In genomic region chr4:70759126-70759525, GRCh38 we compare ENCODE assay signal across 23 cellular contexts. TPM values are rescaled to one million over a fixed set of nuclear protein-coding genes. Genes with fewer than 3 reads are reported as not detected.
A peak's percentile ranks its signal among the peaks of the same experiment; 100 is the strongest.
DNase-seq lines count a peak whose midpoint lies in the region; ATAC-seq lines count a peak whose summit lies in the region.
"Had no signal": no experiment of that assay in that cellular context is flagged by ENCODE, and none has a peak within 500 bp of the region (broad histone marks: within the 10 kb centered on the region; RNA-seq: fewer than 3 reads in every experiment).

No MANE protein-coding gene starts in this region.

- no peak overlapping the region for H3K23ac ChIP-seq in neuronal stem cell (ENCODE audit: low read depth, low read length, poor library complexity)

- H3K4me3 ChIP-seq in neuronal stem cell (ENCODE audit: low read length in 2 of 2), result no peak overlapping the region
- H3K4me3 ChIP-seq: BLaER1 treated with 17β-estradiol and CSF1 and Interleukin-3, amounts not matched to agents 10 nM and 100 nM; MG63; transverse colon had no signal

- ATAC-seq in activated T-helper 17 cell treated with anti-CD3 and anti-CD28 coated beads, Interleukin-2, amount 50 U/mL, for 72 hours (replicated peaks), result no peak
- ATAC-seq in naive thymus-derived CD8-positive, alpha-beta T cell, result no peak
- ATAC-seq: stimulated activated naive CD8-positive, alpha-beta T cell treated with anti-CD3 and anti-CD28 coated beads, Interleukin-15, Interleukin-2, amounts not matched to agents 100 U/mL and 50 U/mL, for 24 hours had no signal

- H2AK5ac ChIP-seq in neuronal stem cell (ENCODE audit: low read depth, low read length), result no peak overlapping the region

- H3K9me3 ChIP-seq in neuronal stem cell (replicated peaks in 1 of 2; ENCODE audit: control insufficient read depth in 2 of 2, insufficient read depth in 1 of 2, low read depth in 1 of 2, low read length in 2 of 2), result peaks cover 0 to 6% of the 10 kb centered on the region in 2 donors
- H3K9me3 ChIP-seq: heart right ventricle, MG63, transverse colon had no signal

- H3K79me1 ChIP-seq in neuronal stem cell (ENCODE audit: low read depth, low read length), result no peaks in the 10 kb centered on the region

- no peak overlapping the region for H4K8ac ChIP-seq in neuronal stem cell (ENCODE audit: low read depth, low read length)

- H3K4ac ChIP-seq in neuronal stem cell (ENCODE audit: low read length), result no peak overlapping the region

- no peak overlapping the region for H3K14ac ChIP-seq in neuronal stem cell (ENCODE audit: low read length)

- peaks cover 13% of the 10 kb centered on the region for H3K4me1 Mint-ChIP-seq in T-helper 2 cell treated with Interferon-gamma antibody and Interleukin-4, amounts not matched to agents 5 μg/mL and 100 μg/mL, for 36 hours (ENCODE audit: low read depth)
- peaks cover 13% of the 10 kb centered on the region for H3K4me1 Mint-ChIP-seq in activated T-helper 17 cell treated with anti-CD3 and anti-CD28 coated beads, Interleukin-2, amount 50 U/mL, for 72 hours
- peaks cover 13 to 30% (median 22%) of the 10 kb centered on the region in 4 donors for H3K4me1 Mint-ChIP-seq in naive thymus-derived CD8-positive, alpha-beta T cell

- no peak overlapping the region for H2AFZ ChIP-seq in neuronal stem cell (ENCODE audit: low read length)

- H3K27me3 ChIP-seq in neuronal stem cell (ENCODE audit: control insufficient read depth in 3 of 3, insufficient read depth in 3 of 3, low read depth in 1 of 3, low read length in 3 of 3), result no peaks in the 10 kb centered on the region
- H3K27me3 ChIP-seq: BLaER1 treated with 17β-estradiol and CSF1 and Interleukin-3, amounts not matched to agents 10 nM and 100 nM; heart right ventricle; MG63; transverse colon had no signal

- peaks cover 1% of the 10 kb centered on the region for H3K36me3 Mint-ChIP-seq in T-helper 2 cell treated with Interferon-gamma antibody and Interleukin-4, amounts not matched to agents 5 μg/mL and 100 μg/mL, for 36 hours (ENCODE audit: low read depth)
- peaks cover 12% of the 10 kb centered on the region for H3K36me3 Mint-ChIP-seq in activated T-helper 17 cell treated with anti-CD3 and anti-CD28 coated beads, Interleukin-2, amount 50 U/mL, for 72 hours (ENCODE audit: low read depth)
- peaks cover 12 to 16% (median 13%) of the 10 kb centered on the region in 3 donors for H3K36me3 Mint-ChIP-seq in naive thymus-derived CD8-positive, alpha-beta T cell

- H3K27ac Mint-ChIP-seq in T-helper 2 cell treated with Interferon-gamma antibody and Interleukin-4, amounts not matched to agents 5 μg/mL and 100 μg/mL, for 36 hours, result no peak overlapping the region
- H3K27ac Mint-ChIP-seq in activated T-helper 17 cell treated with anti-CD3 and anti-CD28 coated beads, Interleukin-2, amount 50 U/mL, for 72 hours, result no peak overlapping the region
- H3K27ac Mint-ChIP-seq in naive thymus-derived CD8-positive, alpha-beta T cell, result peak overlapping the region in 3 of 10 donors; percentile 19 to 39 (median 20)
- H3K27ac Mint-ChIP-seq: T-helper 1 cell treated with Interleukin-12 subunit alpha and Interleukin-12 subunit beta and Interleukin-4 antibody, amounts not matched to agents 30 μg/mL and 1 μg/mL, for 36 hours had no signal

- no peak overlapping the region for H2BK12ac ChIP-seq in neuronal stem cell (ENCODE audit: low read length)

- H3K9me3 Mint-ChIP-seq in T-helper 2 cell treated with Interferon-gamma antibody and Interleukin-4, amounts not matched to agents 5 μg/mL and 100 μg/mL, for 36 hours, result no peaks in the 10 kb centered on the region
- H3K9me3 Mint-ChIP-seq in activated T-helper 17 cell treated with anti-CD3 and anti-CD28 coated beads, Interleukin-2, amount 50 U/mL, for 72 hours, result no peaks in the 10 kb centered on the region
- peaks cover 0 to 3% (median 0%) of the 10 kb centered on the region in 9 donors for H3K9me3 Mint-ChIP-seq in naive thymus-derived CD8-positive, alpha-beta T cell
- H3K9me3 Mint-ChIP-seq: T-helper 1 cell treated with Interleukin-12 subunit alpha and Interleukin-12 subunit beta and Interleukin-4 antibody, amounts not matched to agents 30 μg/mL and 1 μg/mL, for 36 hours had no signal

- H3K27me3 Mint-ChIP-seq in T-helper 2 cell treated with Interferon-gamma antibody and Interleukin-4, amounts not matched to agents 5 μg/mL and 100 μg/mL, for 36 hours (ENCODE audit: low read depth), result no peaks in the 10 kb centered on the region
- H3K27me3 Mint-ChIP-seq in activated T-helper 17 cell treated with anti-CD3 and anti-CD28 coated beads, Interleukin-2, amount 50 U/mL, for 72 hours, result no peaks in the 10 kb centered on the region
- no peaks in the 10 kb centered on the region for H3K27me3 Mint-ChIP-seq in naive thymus-derived CD8-positive, alpha-beta T cell

- H3K27ac ChIP-seq in neuronal stem cell (replicated peaks; ENCODE audit: low read length), result no peak overlapping the region
- H3K27ac ChIP-seq: 22Rv1; BLaER1 treated with 17β-estradiol and CSF1 and Interleukin-3, amounts not matched to agents 10 nM and 100 nM; transverse colon had no signal

- H2BK5ac ChIP-seq in neuronal stem cell (ENCODE audit: low read length), result no peak overlapping the region

- no peak overlapping the region for H3K18ac ChIP-seq in neuronal stem cell (ENCODE audit: low read length)

- H4K91ac ChIP-seq in neuronal stem cell (ENCODE audit: low read depth, low read length, poor library complexity), result no peak overlapping the region

- POLR2A ChIA-PET in naive thymus-derived CD8-positive, alpha-beta T cell (lab: Charles Lee), result interaction anchor here (1.2 to 1.4 kb wide), 2 partner anchors 10 to 80 kb away, joined by 3 to 6 read pairs; partner anchors contain the start of gene GRSF1

- H2BK15ac ChIP-seq in neuronal stem cell (ENCODE audit: low read length), result no peak overlapping the region

- H3K9ac ChIP-seq in neuronal stem cell (ENCODE audit: low read depth, low read length, poor library complexity), result no peak overlapping the region
- H3K9ac ChIP-seq: BLaER1 treated with 17β-estradiol and CSF1 and Interleukin-3, amounts not matched to agents 10 nM and 100 nM had no signal

- DNase-seq in T-helper 2 cell treated with Interferon-gamma antibody and Interleukin-4, amounts not matched to agents 5 μg/mL and 100 μg/mL, for 36 hours (ENCODE audit: low spot score), result no peak
- no peak for DNase-seq in T-helper 2 cell
- DNase-seq in EH (ENCODE audit: low read depth), result peak; percentile 35
- no peak for DNase-seq in naive thymus-derived CD8-positive, alpha-beta T cell
- DNase-seq in glomerular visceral epithelial cell (ENCODE audit: extremely low spot score), result no peak
- DNase-seq in neuronal stem cell (ENCODE audit: low spot score), result no peak
- DNase-seq in EL, result no peak
- DNase-seq: activated effector memory CD4-positive, alpha-beta T cell treated with Interleukin-2 at 50 U/mL for 16 hours; DMS 273 treated with DMSO at 0.1 percent for 48 hours; effector memory CD4-positive, alpha-beta T cell; GF-D8; heart right ventricle; MG63; NCI-H146; NCI-H748 treated with DMSO at 0.1 percent for 48 hours; posterior cingulate gyrus; stimulated activated CD4-positive, alpha-beta T cell treated with anti-CD3 and anti-CD28 coated beads, Interleukin-1b, Interleukin-23, amount 100 ng/mL, for 48 hours; stimulated activated naive CD8-positive, alpha-beta T cell treated with anti-CD3 and anti-CD28 coated beads, Interleukin-15, Interleukin-2, amounts not matched to agents 100 U/mL and 50 U/mL, for 24 hours; transverse colon had no signal

- H3K4me3 Mint-ChIP-seq in T-helper 2 cell treated with Interferon-gamma antibody and Interleukin-4, amounts not matched to agents 5 μg/mL and 100 μg/mL, for 36 hours, result peak overlapping the region; percentile 31
- H3K4me3 Mint-ChIP-seq in activated T-helper 17 cell treated with anti-CD3 and anti-CD28 coated beads, Interleukin-2, amount 50 U/mL, for 72 hours, result peak overlapping the region; percentile 32
- peak overlapping the region in 6 of 10 donors; percentile 1 to 48 (median 42) for H3K4me3 Mint-ChIP-seq in naive thymus-derived CD8-positive, alpha-beta T cell
- H3K4me3 Mint-ChIP-seq: T-helper 1 cell treated with Interleukin-12 subunit alpha and Interleukin-12 subunit beta and Interleukin-4 antibody, amounts not matched to agents 30 μg/mL and 1 μg/mL, for 36 hours had no signal

- no CpG with 5 or more reads among the region's 1 CpG for WGBS in neuronal stem cell (ENCODE audit: extremely low coverage in 2 of 2, insufficient read length in 2 of 2, insufficient replicate concordance in 1 of 2), 2 donors

- no peaks in the 10 kb centered on the region for H3K4me1 ChIP-seq in neuronal stem cell (ENCODE audit: control insufficient read depth in 2 of 2, insufficient read depth in 1 of 2, low read depth in 1 of 2, low read length in 2 of 2)

- H3K36me3 ChIP-seq in neuronal stem cell (replicated peaks in 1 of 2; ENCODE audit: control insufficient read depth in 2 of 2, insufficient read depth in 2 of 2, low read length in 2 of 2), result peaks cover 0 to 53% of the 10 kb centered on the region in 2 donors

- no peak overlapping the region for H3K4me2 ChIP-seq in neuronal stem cell (ENCODE audit: insufficient read depth, low read length, poor library complexity, severe bottlenecking)
- H3K4me2 ChIP-seq: BLaER1 treated with 17β-estradiol and CSF1 and Interleukin-3, amounts not matched to agents 10 nM and 100 nM had no signal

- no peak overlapping the region for H2BK120ac ChIP-seq in neuronal stem cell (ENCODE audit: low read depth, low read length)

RNA-seq across cellular contexts. Expression of gene RUFY3, which starts 37.4 kb away (rescaled TPM):
- 10 to 100 TPM; 14.1 to 14.9 TPM for total RNA-seq in activated T-helper 17 cell treated with anti-CD3 and anti-CD28 coated beads, Interleukin-2, amount 50 U/mL, for 72 hours
- 10 to 100 TPM; 41.9 to 42.9 TPM for total RNA-seq in naive thymus-derived CD8-positive, alpha-beta T cell
- polyA plus RNA-seq in naive thymus-derived CD8-positive, alpha-beta T cell, result 1 to 10 TPM; 8.4 to 9.3 (median 8.6) TPM
- polyA plus RNA-seq in neuronal stem cell (2013, experiment 1 of 2), result 42.1 TPM
- 41.9 TPM for polyA plus RNA-seq in neuronal stem cell (2013, experiment 2 of 2)
